In genomic region chr18:48945953-48946217, GRCh38 we compare ENCODE assay signal across 10 cellular contexts. TPM values are rescaled to one million over a fixed set of nuclear protein-coding genes. Genes with fewer than 3 reads are reported as not detected.
A peak's percentile ranks its signal among the peaks of the same experiment; 100 is the strongest.
DNase-seq lines count a peak whose midpoint lies in the region; ATAC-seq and TF ChIP-seq lines count a peak whose summit lies in the region.
"Had no signal": no experiment of that assay in that cellular context is flagged by ENCODE, and none has a peak within 500 bp of the region (broad histone marks: within the 10 kb centered on the region; RNA-seq: fewer than 3 reads in every experiment).

No MANE protein-coding gene starts in this region.

- TF ChIP-seq CTCF in 22Rv1 (IDR thresholded peaks at IDR 0.05), result no peak
- TF ChIP-seq CTCF in HCT116 (IDR thresholded peaks at IDR 0.05 in 2 of 3, conservative IDR thresholded peaks at IDR 0.05 in 1 of 3; ENCODE audit: borderline replicate concordance in 1 of 3, insufficient read depth in 1 of 3, low read depth in 2 of 3, low read length in 2 of 3), result no peak
- TF ChIP-seq CTCF in brain (conservative IDR thresholded peaks at IDR 0.05), result no peak
- no peak for TF ChIP-seq CTCF in foreskin keratinocyte (conservative IDR thresholded peaks at IDR 0.05)

- peak overlapping the region; percentile 94 for H3K27ac ChIP-seq in 22Rv1
- H3K27ac ChIP-seq in HCT116 (ENCODE audit: low read depth, low read length), result no peak overlapping the region
- no peak overlapping the region for H3K27ac ChIP-seq in foreskin keratinocyte

- H3K27ac Mint-ChIP-seq in brain (peak overlapping the region in 3 of 5 experiments; percentile 26 to 86 (median 46)), naive B cell (peak overlapping the region in 4 of 6 donors; percentile 11 to 53 (median 26))
- H3K27ac Mint-ChIP-seq: activated B cell treated with CpG ODN at 0.5 μM for 24 hours had no signal

- ATAC-seq in HCT116 (no peak), naive B cell (ENCODE audit: low read depth in 2 of 2) (no peak), HG02840 (IDR thresholded peaks at IDR 0.05; ENCODE audit: low FRiP score, unreplicated experiment) (no peak), GM21381 (IDR thresholded peaks at IDR 0.05; ENCODE audit: unreplicated experiment) (no peak), foreskin keratinocyte (no peak)

- intact Hi-C loops in HCT116 (cut with micrococcal nuclease), result loop anchor here (5.0 to 10.0 kb wide), 4 partner anchors 71 to 271 kb away; no protein-coding TSS in a partner anchor

- peaks cover 26% of the 10 kb centered on the region for H3K36me3 Mint-ChIP-seq in brain
- H3K36me3 Mint-ChIP-seq in naive B cell, result no peaks in the 10 kb centered on the region

- no peak overlapping the region for H3K4me3 ChIP-seq in HCT116 (replicated peaks in 1 of 2; ENCODE audit: low read depth in 1 of 2, low read length in 2 of 2)

- H3K9me3 Mint-ChIP-seq in brain (peaks cover 0 to 3% (median 0%) of the 10 kb centered on the region in 5 experiments), naive B cell (no peaks in the 10 kb centered on the region)
- H3K9me3 Mint-ChIP-seq: activated B cell treated with CpG ODN at 0.5 μM for 24 hours had no signal

- H3K27me3 ChIP-seq in HCT116 (ENCODE audit: insufficient read depth, low read length), result peaks cover 29% of the 10 kb centered on the region; the same call in 1 of the 2 replicates
- no peaks in the 10 kb centered on the region for H3K27me3 ChIP-seq in foreskin keratinocyte

- CTCF ChIA-PET in HCT116 (lab: Charles Lee), result interaction anchor here (0.8 kb wide), 1 partner anchor 8 kb away, joined by 5 read pairs; no protein-coding TSS in a partner anchor

- H3K4me1 ChIP-seq in HCT116 (ENCODE audit: control insufficient read depth in 1 of 2, insufficient read depth in 2 of 2, low read length in 2 of 2) (peaks cover 86 to 99% of the 10 kb centered on the region in 2 experiments), foreskin keratinocyte (peaks cover 46% of the 10 kb centered on the region)

- H3K36me3 ChIP-seq in HCT116 (ENCODE audit: control insufficient read depth in 1 of 2, insufficient read depth in 2 of 2, low read length in 2 of 2), result no peaks in the 10 kb centered on the region

- H3K4me1 Mint-ChIP-seq in brain, result peaks cover 79% of the 10 kb centered on the region
- peaks cover 35 to 65% (median 39%) of the 10 kb centered on the region in 3 donors for H3K4me1 Mint-ChIP-seq in naive B cell

- H3K27me3 Mint-ChIP-seq in brain (peaks cover 22% of the 10 kb centered on the region), naive B cell (no peaks in the 10 kb centered on the region)
- H3K27me3 Mint-ChIP-seq: activated B cell treated with CpG ODN at 0.5 μM for 24 hours had no signal

- no peak overlapping the region for H3K9ac ChIP-seq in HCT116 (ENCODE audit: low read length)

- H2AFZ ChIP-seq in HCT116 (ENCODE audit: low read depth, low read length, poor library complexity, severe bottlenecking), result no peak overlapping the region

- H4K20me1 ChIP-seq in HCT116 (ENCODE audit: insufficient read depth), result peaks cover 3% of the 10 kb centered on the region; the same call in 1 of the 2 replicates

- H3K4me3 Mint-ChIP-seq in brain (peak overlapping the region; percentile 24 to 100 (median 89)), naive B cell (peak overlapping the region in 1 of 8 donors; percentile 95)

- no peaks in the 10 kb centered on the region for H3K9me3 ChIP-seq in HCT116 (ENCODE audit: control insufficient read depth in 1 of 2, insufficient read depth in 1 of 2, low read depth in 1 of 2, low read length in 2 of 2)

- peak overlapping the region; percentile 79; the same call in 1 of the 2 replicates for H3K4me2 ChIP-seq in HCT116 (ENCODE audit: low read length)

- POLR2A ChIA-PET in HCT116 (lab: Charles Lee), result no interaction called here

- DNase-seq in HCT116 (ENCODE audit: low read depth, low spot score), result no peak
- no peak for DNase-seq in naive B cell
- DNase-seq in hippocampal formation (lab: John Stamatoyannopoulos, UW), result no peak
- no peak for DNase-seq in foreskin keratinocyte
- DNase-seq: activated B cell treated with CpG ODN at 0.5 μM for 24 hours, DMS 273 treated with DMSO at 0.1 percent for 48 hours had no signal

- peaks cover 23% of the 10 kb centered on the region for H3K79me2 ChIP-seq in HCT116 (ENCODE audit: insufficient read depth, low read length)

- TF ChIP-seq RAD21 in HCT116 (IDR thresholded peaks at IDR 0.05; ENCODE audit: low read depth), result no peak

- no TSS peak for BruUV-seq in HCT116 (replicated peaks; lab: Mats Ljungman, UMichigan)

- RAD21 ChIA-PET in HCT116 (lab: Charles Lee; ENCODE audit: low non-redundant PET in 1 of 2, low total read pairs in 2 of 2, uncharacterized antibody in 2 of 2, unreplicated experiment in 2 of 2), result no interaction called here

- H3K9me2 ChIP-seq in HCT116 (ENCODE audit: insufficient read depth), result no peaks in the 10 kb centered on the region

- TF ChIP-seq POLR2A in HCT116 (IDR thresholded peaks at IDR 0.05; ENCODE audit: borderline replicate concordance, extremely low read depth, insufficient read depth, insufficient read length), result no peak

TF ChIP-seq in HCT116, 20 proteins besides CTCF, POLR2A, EP300 and RAD21:
- TF ChIP-seq SRF (IDR thresholded peaks at IDR 0.05; ENCODE audit: low read depth) (no peak), TCF7L2 (IDR thresholded peaks at IDR 0.05; ENCODE audit: borderline replicate concordance, extremely low read depth, insufficient read depth, insufficient read length) (no peak), ELF1 (IDR thresholded peaks at IDR 0.05; ENCODE audit: borderline replicate concordance, low read depth) (no peak), ATF3 (IDR thresholded peaks at IDR 0.05) (no peak), ZNF274 (IDR thresholded peaks at IDR 0.05; ENCODE audit: low read depth, low read length) (no peak), ZBTB33 (IDR thresholded peaks at IDR 0.05; ENCODE audit: extremely low read depth, insufficient replicate concordance, low read length) (no peak), MAX (IDR thresholded peaks at IDR 0.05) (no peak), SIN3A (IDR thresholded peaks at IDR 0.05; ENCODE audit: low read depth) (no peak), EZH2 (IDR thresholded peaks at IDR 0.05) (no peak), ZFX (IDR thresholded peaks at IDR 0.05) (no peak), REST (IDR thresholded peaks at IDR 0.05; ENCODE audit: low read depth) (no peak), EZH2phosphoT487 (IDR thresholded peaks at IDR 0.05; ENCODE audit: borderline replicate concordance) (no peak), CEBPB (IDR thresholded peaks at IDR 0.05; ENCODE audit: low read depth) (no peak), FOSL1 (IDR thresholded peaks at IDR 0.05; ENCODE audit: low read depth) (no peak), EGR1 (IDR thresholded peaks at IDR 0.05; ENCODE audit: low read depth) (no peak)

RNA-seq across cellular contexts. Expression of gene SMAD7, which starts 4.9 kb away (rescaled TPM):
- total RNA-seq in HCT116 (2021; ENCODE audit: unreplicated experiment) (7.2 TPM), foreskin keratinocyte (7.2 and 10.5 TPM in 2 replicates)
- polyA plus RNA-seq in HCT116 (2012), result 3.6 and 4.2 TPM in 2 replicates
- polyA plus RNA-seq in brain (ENCODE audit: insufficient read depth, low read depth, low replicate concordance) (8.0 TPM), naive B cell (ENCODE audit: low read depth in 6 of 6) (1 to 10 TPM in 5 of 6 donors, under 1 TPM in 1; 0.47 to 3.7 (median 1.6) TPM), foreskin keratinocyte (4.3 and 5.2 TPM in 2 replicates)
